Comparison of ENCODE assay signal across 1 cellular context in genomic region chr20:50390685-50391443, GRCh38.
A peak's percentile ranks its signal among the peaks of the same experiment; 100 is the strongest.
TF ChIP-seq lines count a peak whose summit lies in the region.

No MANE protein-coding gene starts in this region.

TF ChIP-seq in HepG2, 621 proteins besides CTCF, POLR2A, EP300 and RAD21 (continued from another document and continues in another):
- TF ChIP-seq DMTF1 (CRISPR knock-in tag; IDR thresholded peaks at IDR 0.05) = no peak
- TF ChIP-seq HIVEP1 (CRISPR knock-in tag; IDR thresholded peaks at IDR 0.05) = no peak; the same call in 1 of the 2 replicates
- no peak for TF ChIP-seq SRSF4 (IDR thresholded peaks at IDR 0.05; ENCODE audit: low read depth, low read length, poor library complexity, severe bottlenecking)
- peak; percentile 11; the same call in 1 of the 2 replicates for TF ChIP-seq ZNF605 (CRISPR knock-in tag; IDR thresholded peaks at IDR 0.05)
- no peak for TF ChIP-seq FUBP1 (CRISPR knock-in tag; IDR thresholded peaks at IDR 0.05; ENCODE audit: borderline replicate concordance)
- no peak for TF ChIP-seq ARNTL (CRISPR knock-in tag; IDR thresholded peaks at IDR 0.05)
- TF ChIP-seq TAF1 (CRISPR knock-in tag; IDR thresholded peaks at IDR 0.05) = no peak
- no peak for TF ChIP-seq ZNF431 (CRISPR knock-in tag; IDR thresholded peaks at IDR 0.05; ENCODE audit: borderline replicate concordance, low read depth)
- TF ChIP-seq SMC3 (IDR thresholded peaks at IDR 0.05; ENCODE audit: low read length) = no peak
- TF ChIP-seq ATF3 (CRISPR knock-in tag; IDR thresholded peaks at IDR 0.05) = no peak
- peak; percentile 37 for TF ChIP-seq ZNF770 (CRISPR knock-in tag; IDR thresholded peaks at IDR 0.05)
- no peak for TF ChIP-seq GRHL1 (CRISPR knock-in tag; conservative IDR thresholded peaks at IDR 0.05)
- TF ChIP-seq, protein P1, sequence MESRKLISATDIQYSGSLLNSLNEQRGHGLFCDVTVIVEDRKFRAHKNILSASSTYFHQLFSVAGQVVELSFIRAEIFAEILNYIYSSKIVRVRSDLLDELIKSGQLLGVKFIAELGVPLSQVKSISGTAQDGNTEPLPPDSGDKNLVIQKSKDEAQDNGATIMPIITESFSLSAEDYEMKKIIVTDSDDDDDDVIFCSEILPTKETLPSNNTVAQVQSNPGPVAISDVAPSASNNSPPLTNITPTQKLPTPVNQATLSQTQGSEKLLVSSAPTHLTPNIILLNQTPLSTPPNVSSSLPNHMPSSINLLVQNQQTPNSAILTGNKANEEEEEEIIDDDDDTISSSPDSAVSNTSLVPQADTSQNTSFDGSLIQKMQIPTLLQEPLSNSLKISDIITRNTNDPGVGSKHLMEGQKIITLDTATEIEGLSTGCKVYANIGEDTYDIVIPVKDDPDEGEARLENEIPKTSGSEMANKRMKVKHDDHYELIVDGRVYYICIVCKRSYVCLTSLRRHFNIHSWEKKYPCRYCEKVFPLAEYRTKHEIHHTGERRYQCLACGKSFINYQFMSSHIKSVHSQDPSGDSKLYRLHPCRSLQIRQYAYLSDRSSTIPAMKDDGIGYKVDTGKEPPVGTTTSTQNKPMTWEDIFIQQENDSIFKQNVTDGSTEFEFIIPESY (CRISPR knock-in tag; IDR thresholded peaks at IDR 0.05) = no peak
- TF ChIP-seq HES4 (CRISPR knock-in tag; IDR thresholded peaks at IDR 0.05; ENCODE audit: borderline replicate concordance) = no peak
- no peak for TF ChIP-seq ZSCAN25 (CRISPR knock-in tag; IDR thresholded peaks at IDR 0.05)
- no peak for TF ChIP-seq ZNF207 (IDR thresholded peaks at IDR 0.05; ENCODE audit: borderline replicate concordance)
- no peak for TF ChIP-seq SRSF1 (optimal IDR thresholded peaks at IDR 0.05; ENCODE audit: low read depth, low read length)
- TF ChIP-seq ZNF138 (CRISPR knock-in tag; IDR thresholded peaks at IDR 0.05; ENCODE audit: low read depth) = no peak
- no peak for TF ChIP-seq ZC3H13 (CRISPR knock-in tag; IDR thresholded peaks at IDR 0.05)
- TF ChIP-seq, protein P2, sequence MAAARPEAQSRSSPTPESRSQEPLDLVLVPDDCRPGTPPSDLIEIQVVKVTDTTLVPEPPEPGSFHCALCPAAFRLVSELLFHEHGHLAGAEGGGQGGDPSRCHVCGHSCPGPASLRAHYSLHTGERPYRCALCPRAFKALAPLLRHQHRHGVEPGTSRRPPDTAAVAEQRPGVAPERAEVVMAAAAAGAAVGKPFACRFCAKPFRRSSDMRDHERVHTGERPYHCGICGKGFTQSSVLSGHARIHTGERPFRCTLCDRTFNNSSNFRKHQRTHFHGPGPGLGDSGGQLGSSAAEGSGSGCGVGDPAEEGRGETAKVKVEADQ (CRISPR knock-in tag; IDR thresholded peaks at IDR 0.05; ENCODE audit: borderline replicate concordance) = no peak
- no peak for TF ChIP-seq ISL2 (CRISPR knock-in tag; IDR thresholded peaks at IDR 0.05)
- TF ChIP-seq MTF1 (CRISPR knock-in tag; IDR thresholded peaks at IDR 0.05) = no peak
- 0 out of 2 replicates have a peak, but pooled peaks have one; percentile 45 for TF ChIP-seq ZNF235 (CRISPR knock-in tag; IDR thresholded peaks at IDR 0.05; ENCODE audit: borderline replicate concordance)
- TF ChIP-seq HOXD1 (CRISPR knock-in tag; IDR thresholded peaks at IDR 0.05) = no peak
- no peak for TF ChIP-seq ZNF740 (CRISPR knock-in tag; IDR thresholded peaks at IDR 0.05)
- no peak for TF ChIP-seq ZNF572 (CRISPR knock-in tag; IDR thresholded peaks at IDR 0.05)
- 0 out of 2 replicates have a peak, but pooled peaks have one; percentile 25 for TF ChIP-seq RARA (CRISPR knock-in tag; IDR thresholded peaks at IDR 0.05)
- no peak for TF ChIP-seq SETDB1 (CRISPR knock-in tag; IDR thresholded peaks at IDR 0.05; ENCODE audit: borderline replicate concordance)
- no peak for TF ChIP-seq ARNT (IDR thresholded peaks at IDR 0.05)
- TF ChIP-seq ZNF737 (CRISPR knock-in tag; IDR thresholded peaks at IDR 0.05; ENCODE audit: borderline replicate concordance) = peak; percentile 79; the same call in 1 of the 2 replicates
- TF ChIP-seq POGZ (CRISPR knock-in tag; IDR thresholded peaks at IDR 0.05) = no peak
- TF ChIP-seq RBM22 (optimal IDR thresholded peaks at IDR 0.05; ENCODE audit: low read length) = no peak
- no peak for TF ChIP-seq MLXIP (CRISPR knock-in tag; IDR thresholded peaks at IDR 0.05; ENCODE audit: borderline replicate concordance)
- TF ChIP-seq GTF3A (CRISPR knock-in tag; conservative IDR thresholded peaks at IDR 0.05) = no peak
- TF ChIP-seq SP4 (CRISPR knock-in tag; IDR thresholded peaks at IDR 0.05) = no peak
- TF ChIP-seq ZFP36L1 (CRISPR knock-in tag; IDR thresholded peaks at IDR 0.05) = no peak
- TF ChIP-seq, protein P3, sequence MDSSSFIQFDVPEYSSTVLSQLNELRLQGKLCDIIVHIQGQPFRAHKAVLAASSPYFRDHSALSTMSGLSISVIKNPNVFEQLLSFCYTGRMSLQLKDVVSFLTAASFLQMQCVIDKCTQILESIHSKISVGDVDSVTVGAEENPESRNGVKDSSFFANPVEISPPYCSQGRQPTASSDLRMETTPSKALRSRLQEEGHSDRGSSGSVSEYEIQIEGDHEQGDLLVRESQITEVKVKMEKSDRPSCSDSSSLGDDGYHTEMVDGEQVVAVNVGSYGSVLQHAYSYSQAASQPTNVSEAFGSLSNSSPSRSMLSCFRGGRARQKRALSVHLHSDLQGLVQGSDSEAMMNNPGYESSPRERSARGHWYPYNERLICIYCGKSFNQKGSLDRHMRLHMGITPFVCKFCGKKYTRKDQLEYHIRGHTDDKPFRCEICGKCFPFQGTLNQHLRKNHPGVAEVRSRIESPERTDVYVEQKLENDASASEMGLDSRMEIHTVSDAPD (CRISPR knock-in tag; IDR thresholded peaks at IDR 0.05) = no peak
- TF ChIP-seq MAFK (conservative IDR thresholded peaks at IDR 0.05 in 1 of 2, IDR thresholded peaks at IDR 0.05 in 1 of 2; ENCODE audit: low read length in 2 of 2) = no peak
- no peak for TF ChIP-seq ZNF335 (CRISPR knock-in tag; IDR thresholded peaks at IDR 0.05)
- TF ChIP-seq ZNF33A (CRISPR knock-in tag; IDR thresholded peaks at IDR 0.05; ENCODE audit: borderline replicate concordance) = no peak
- TF ChIP-seq MXD1 (CRISPR knock-in tag; IDR thresholded peaks at IDR 0.05) = no peak
- no peak; the same call in 1 of the 2 replicates for TF ChIP-seq NFIB (CRISPR knock-in tag; IDR thresholded peaks at IDR 0.05; ENCODE audit: borderline replicate concordance)
- TF ChIP-seq ZFP37 (CRISPR knock-in tag; IDR thresholded peaks at IDR 0.05; ENCODE audit: borderline replicate concordance) = no peak
- no peak for TF ChIP-seq ZNF839 (CRISPR knock-in tag; IDR thresholded peaks at IDR 0.05; ENCODE audit: borderline replicate concordance)
- peak; percentile 84 for TF ChIP-seq BRD4 (CRISPR knock-in tag; IDR thresholded peaks at IDR 0.05)
- no peak for TF ChIP-seq ETS1 (CRISPR knock-in tag; IDR thresholded peaks at IDR 0.05)
- TF ChIP-seq ZSCAN29 (CRISPR knock-in tag; conservative IDR thresholded peaks at IDR 0.05) = no peak
- TF ChIP-seq MED8 (CRISPR knock-in tag; IDR thresholded peaks at IDR 0.05; ENCODE audit: insufficient replicate concordance) = no peak
- no peak for TF ChIP-seq ZNF432 (CRISPR knock-in tag; IDR thresholded peaks at IDR 0.05; ENCODE audit: borderline replicate concordance)
- TF ChIP-seq KAT7 (CRISPR knock-in tag; IDR thresholded peaks at IDR 0.05; ENCODE audit: borderline replicate concordance) = 0 out of 2 replicates have a peak, but pooled peaks have one; percentile 30
- TF ChIP-seq ZNF841 (CRISPR knock-in tag; IDR thresholded peaks at IDR 0.05; ENCODE audit: borderline replicate concordance) = no peak
